Comparison of ENCODE assay signal across 9 cellular contexts in genomic region chr7:153576096-153576495, GRCh38.
"Had no signal": no experiment of that assay in that cellular context is flagged by ENCODE, and none has a peak within 500 bp of the region (broad histone marks: within the 10 kb centered on the region; RNA-seq: fewer than 3 reads in every experiment).

No MANE protein-coding gene starts in this region.

- H3K4me1 Mint-ChIP-seq: IgD-negative memory B cell had no signal

- ATAC-seq: HCT116 had no signal

- DNase-seq: GM23248, H7, Kasumi-1, KG1 had no signal

- H3K9me3 ChIP-seq: HAP-1 had no signal

- H3K4me3 Mint-ChIP-seq: IgD-negative memory B cell had no signal

- H3K4me1 ChIP-seq: HAP-1 had no signal

- H3K36me3 ChIP-seq: HAP-1 had no signal

- H3K36me3 Mint-ChIP-seq: IgD-negative memory B cell had no signal

- H2AFZ ChIP-seq: GM23248 had no signal

- H3K4me3 ChIP-seq: GM23248, HAP-1 had no signal

- H3K27ac Mint-ChIP-seq: IgD-negative memory B cell had no signal

- H3K9ac ChIP-seq: GM23248 had no signal

- H3K27me3 Mint-ChIP-seq: IgD-negative memory B cell had no signal

- FAIRE-seq: H1, HTR-8/SVneo had no signal

- H3K27ac ChIP-seq: GM23248 had no signal
